Comparison of ENCODE assay signal across 8 cellular contexts in genomic region chr10:61902448-61903183, GRCh38. TPM values are rescaled to one million over a fixed set of nuclear protein-coding genes. Genes with fewer than 3 reads are reported as not detected.
DNase-seq lines count a peak whose midpoint lies in the region; ATAC-seq and TF ChIP-seq lines count a peak whose summit lies in the region.

No MANE protein-coding gene starts in this region.

- H3K27ac Mint-ChIP-seq in type B pancreatic cell, result peak overlapping the region; percentile 99

- no peaks in the 10 kb centered on the region for H3K9me3 Mint-ChIP-seq in type B pancreatic cell

- no peaks in the 10 kb centered on the region for H3K27me3 Mint-ChIP-seq in type B pancreatic cell

- DNase-seq in RPMI7951 (ENCODE audit: low read depth), result peak; percentile 56
- peak; percentile 85 for DNase-seq in activated naive CD4-positive, alpha-beta T cell treated with anti-CD3 and anti-CD28 coated beads, Interleukin-2, amount 50 U/mL, for 16 hours
- DNase-seq in globus pallidus (ENCODE audit: low spot score), result peak; percentile 88
- peak in 47 of 56 donors; percentile 6 to 78 (median 56) for DNase-seq in nucleus accumbens (lab: John Stamatoyannopoulos, UW)
- no peak for DNase-seq in type B pancreatic cell (ENCODE audit: extremely low spot score, unreplicated experiment)
- DNase-seq in DMS79 treated with DMSO at 0.1 percent for 48 hours (lab: John Stamatoyannopoulos, UW), result no peak

- H3K4me1 Mint-ChIP-seq in type B pancreatic cell (ENCODE audit: unreplicated experiment), result peaks cover 40% of the 10 kb centered on the region

- peak; percentile 1 for ATAC-seq in HG03342 (IDR thresholded peaks at IDR 0.05; ENCODE audit: unreplicated experiment)

- TF ChIP-seq CTCF in GM12873 (IDR thresholded peaks at IDR 0.05; ENCODE audit: insufficient read depth, low read depth, low read length, missing control alignments), result peak; percentile 20
- no peak for TF ChIP-seq CTCF in type B pancreatic cell (conservative IDR thresholded peaks at IDR 0.05)

- H3K36me3 Mint-ChIP-seq in type B pancreatic cell, result peaks cover 3% of the 10 kb centered on the region

- peak overlapping the region; percentile 92 for H3K4me3 Mint-ChIP-seq in type B pancreatic cell

RNA-seq across cellular contexts. Expression of gene ARID5B, which starts 1.1 kb away (rescaled TPM):
- 10.9 and 15.7 TPM in 2 replicates for total RNA-seq in RPMI7951 (2014; rRNA removed; shearing (Covaris generic))
- total RNA-seq in type B pancreatic cell (ENCODE audit: low replicate concordance), result 36.9 and 55.2 TPM in 2 replicates

Comparison
In these comparisons a context has a peak if more than half of its experiments do, and no peak if none do; other contexts are left out.
1. DNase-seq: peak in RPMI7951 (single experiment), activated naive CD4-positive, alpha-beta T cell treated with anti-CD3 and anti-CD28 coated beads, Interleukin-2, amount 50 U/mL, for 16 hours (single experiment), globus pallidus (single experiment) and nucleus accumbens (47 of 56); none in type B pancreatic cell (single experiment) and DMS79 treated with DMSO at 0.1 percent for 48 hours (single experiment).